Comparison of ENCODE assay signal across 8 cellular contexts in the genomic region with DNA sequence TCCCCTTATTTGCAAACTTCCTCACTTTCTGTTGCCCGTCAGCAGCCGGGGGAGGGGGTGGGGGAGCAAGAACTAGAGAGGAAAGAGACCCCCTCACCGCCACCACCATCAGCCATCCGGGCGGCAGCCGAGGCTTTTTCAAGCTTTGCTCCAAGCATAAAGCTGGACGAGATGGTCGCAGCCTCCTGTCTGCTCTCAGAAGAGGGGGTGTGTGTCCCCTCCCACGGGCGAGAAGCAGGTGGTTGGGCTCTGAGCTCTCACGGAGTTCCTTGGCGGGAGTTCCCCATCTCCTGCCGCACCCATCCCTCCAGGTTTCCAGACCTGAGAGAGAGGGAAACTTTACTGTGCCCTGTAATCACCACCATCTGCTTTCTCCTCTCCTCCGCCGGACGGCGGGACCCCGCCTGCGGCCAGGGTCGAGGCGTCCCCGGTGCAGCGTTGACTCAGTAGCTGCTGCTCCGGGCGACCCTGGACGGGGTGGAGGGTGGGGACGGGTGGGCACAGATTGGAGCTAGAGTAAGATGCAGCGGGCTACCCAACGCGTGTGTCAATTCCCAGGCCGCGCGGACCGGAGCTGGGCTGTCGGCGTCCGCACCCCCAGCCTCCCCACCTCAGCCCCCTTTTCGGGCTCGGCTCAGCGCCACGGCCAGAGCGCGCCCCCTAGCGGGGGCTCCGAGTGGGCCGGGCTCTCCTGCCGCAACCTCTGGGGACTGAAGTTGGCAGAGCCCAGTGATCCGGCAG. TPM values are rescaled to one million over a fixed set of nuclear protein-coding genes. Genes with fewer than 3 reads are reported as not detected.
A peak's percentile ranks its signal among the peaks of the same experiment; 100 is the strongest.
DNase-seq lines count a peak whose midpoint lies in the region; ATAC-seq and TF ChIP-seq lines count a peak whose summit lies in the region.

No MANE protein-coding gene starts in this region.

- no peak overlapping the region for H3K4me3 Mint-ChIP-seq in activated T-cell treated with anti-CD3 and anti-CD28 coated beads, Interleukin-2, amount 50 U/mL, for 4 hours

- H3K9me3 Mint-ChIP-seq in activated T-cell treated with anti-CD3 and anti-CD28 coated beads, Interleukin-2, amount 50 U/mL, for 4 hours = no peaks in the 10 kb centered on the region

- no peaks in the 10 kb centered on the region for H3K9me3 ChIP-seq in thoracic aorta

- no peak overlapping the region for H3K27ac ChIP-seq in thoracic aorta

- H3K4me1 ChIP-seq in thoracic aorta (ENCODE audit: control insufficient read depth in 1 of 2, low read depth in 2 of 2) = peaks cover 0 to 3% of the 10 kb centered on the region in 2 donors

- TF ChIP-seq RAD21 in Ishikawa (IDR thresholded peaks at IDR 0.05; ENCODE audit: low read depth) = peak; percentile 55; the same call in 1 of the 2 replicates

- no peaks in the 10 kb centered on the region for H3K27me3 ChIP-seq in thoracic aorta (replicated peaks; ENCODE audit: insufficient read depth)

- peaks cover 24% of the 10 kb centered on the region for H3K4me1 Mint-ChIP-seq in activated T-cell treated with anti-CD3 and anti-CD28 coated beads, Interleukin-2, amount 50 U/mL, for 4 hours (ENCODE audit: low read depth)

- DNase-seq in AG09319 (ENCODE audit: extremely low read depth, low read depth) = no peak
- DNase-seq in activated T-cell treated with anti-CD3 and anti-CD28 coated beads, Interleukin-2, amount 50 U/mL, for 4 hours = no peak
- peak; percentile 81 for DNase-seq in islet precursor cell
- DNase-seq in thoracic aorta (ENCODE audit: low spot score) = no peak
- DNase-seq in putamen (ENCODE audit: low spot score) = no peak

- H3K36me3 ChIP-seq in thoracic aorta = no peaks in the 10 kb centered on the region

- peak overlapping the region; percentile 41 for H3K4me3 ChIP-seq in thoracic aorta

- peak; percentile 75 for ATAC-seq in GM18868 (IDR thresholded peaks at IDR 0.05; ENCODE audit: unreplicated experiment)
- peak; percentile 59 to 70 for ATAC-seq in activated T-cell treated with anti-CD3 and anti-CD28 coated beads, Interleukin-2, amount 50 U/mL, for 4 hours
- no peak for ATAC-seq in thoracic aorta (ENCODE audit: insufficient number of reproducible peaks, low FRiP score, low read depth)
- ATAC-seq in GM21619 (IDR thresholded peaks at IDR 0.05; ENCODE audit: unreplicated experiment) = no peak

- no peaks in the 10 kb centered on the region for H3K36me3 Mint-ChIP-seq in activated T-cell treated with anti-CD3 and anti-CD28 coated beads, Interleukin-2, amount 50 U/mL, for 4 hours (ENCODE audit: insufficient read depth)

- no peak for TF ChIP-seq EP300 in Ishikawa (IDR thresholded peaks at IDR 0.05; ENCODE audit: borderline replicate concordance)

- H3K27me3 Mint-ChIP-seq in activated T-cell treated with anti-CD3 and anti-CD28 coated beads, Interleukin-2, amount 50 U/mL, for 4 hours (ENCODE audit: low read depth) = peaks cover 66% of the 10 kb centered on the region

- peak; percentile 34 for TF ChIP-seq CTCF in AG09319 (IDR thresholded peaks at IDR 0.05; ENCODE audit: low read depth, low read length)
- peak; percentile 23 for TF ChIP-seq CTCF in thoracic aorta (IDR thresholded peaks at IDR 0.05)

TF ChIP-seq in Ishikawa, 13 proteins besides CTCF, POLR2A, EP300 and RAD21:
- no peak for TF ChIP-seq YY1 (IDR thresholded peaks at IDR 0.05; ENCODE audit: low read depth)

RNA-seq across cellular contexts. Expression of a gene that starts 4.8 kb away (rescaled TPM):
- not detected for total RNA-seq in activated T-cell treated with anti-CD3 and anti-CD28 coated beads, Interleukin-2, amount 50 U/mL, for 4 hours
- total RNA-seq in thoracic aorta = not detected

Comparison
In these comparisons a context has a peak if more than half of its experiments do, and no peak if none do; other contexts are left out.
1. ATAC-seq: peak in GM18868 (single experiment) and activated T-cell treated with anti-CD3 and anti-CD28 coated beads, Interleukin-2, amount 50 U/mL, for 4 hours (2 of 2); none in thoracic aorta (single experiment) and GM21619 (single experiment).